Comparison of ENCODE assay signal across 1 cellular context in the genomic region with DNA sequence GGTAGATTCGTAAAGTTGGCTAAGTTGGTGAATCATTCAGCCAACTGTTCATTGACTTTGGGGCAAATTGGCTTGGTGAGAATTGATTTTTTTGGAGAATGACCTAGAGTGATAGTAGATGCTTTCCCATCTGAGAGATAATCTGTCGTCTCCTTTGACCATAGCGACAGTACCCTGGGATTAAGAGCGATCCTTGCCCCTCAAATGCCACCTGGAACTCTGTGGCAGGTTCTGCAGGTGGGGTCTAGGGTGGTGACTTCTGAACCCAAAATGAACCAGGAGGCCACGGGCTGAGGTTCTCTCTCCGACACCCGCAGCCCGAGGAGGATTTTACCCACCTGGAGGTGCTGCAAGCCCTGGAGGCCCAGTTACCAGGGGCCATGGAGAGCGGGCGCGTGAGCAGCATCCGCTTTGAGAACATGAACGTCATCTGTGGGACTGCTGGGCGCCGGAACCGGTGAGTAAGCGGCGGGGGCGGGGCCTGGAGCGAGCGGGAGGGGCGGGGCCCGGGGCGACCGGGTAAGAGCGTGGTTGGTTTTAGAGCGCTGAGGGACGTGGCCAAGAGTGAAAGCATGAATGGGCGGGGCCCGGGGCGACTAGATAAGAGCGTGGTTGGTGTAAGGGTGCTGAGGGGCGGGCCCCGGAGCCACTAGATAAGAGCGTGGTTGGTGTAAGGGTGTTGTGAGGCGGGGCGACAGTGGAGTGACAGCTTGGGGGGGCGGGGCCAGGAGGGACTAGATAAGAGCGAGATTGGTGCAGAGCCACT.
TF ChIP-seq lines count a peak whose summit lies in the region.

No MANE protein-coding gene starts in this region.

TF ChIP-seq in K562, 482 proteins besides CTCF, POLR2A, EP300 and RAD21 (continued from another document and continues in another):
- TF ChIP-seq, protein P1, sequence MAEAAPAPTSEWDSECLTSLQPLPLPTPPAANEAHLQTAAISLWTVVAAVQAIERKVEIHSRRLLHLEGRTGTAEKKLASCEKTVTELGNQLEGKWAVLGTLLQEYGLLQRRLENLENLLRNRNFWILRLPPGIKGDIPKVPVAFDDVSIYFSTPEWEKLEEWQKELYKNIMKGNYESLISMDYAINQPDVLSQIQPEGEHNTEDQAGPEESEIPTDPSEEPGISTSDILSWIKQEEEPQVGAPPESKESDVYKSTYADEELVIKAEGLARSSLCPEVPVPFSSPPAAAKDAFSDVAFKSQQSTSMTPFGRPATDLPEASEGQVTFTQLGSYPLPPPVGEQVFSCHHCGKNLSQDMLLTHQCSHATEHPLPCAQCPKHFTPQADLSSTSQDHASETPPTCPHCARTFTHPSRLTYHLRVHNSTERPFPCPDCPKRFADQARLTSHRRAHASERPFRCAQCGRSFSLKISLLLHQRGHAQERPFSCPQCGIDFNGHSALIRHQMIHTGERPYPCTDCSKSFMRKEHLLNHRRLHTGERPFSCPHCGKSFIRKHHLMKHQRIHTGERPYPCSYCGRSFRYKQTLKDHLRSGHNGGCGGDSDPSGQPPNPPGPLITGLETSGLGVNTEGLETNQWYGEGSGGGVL (CRISPR knock-in tag; IDR thresholded peaks at IDR 0.05), result no peak
- TF ChIP-seq, protein P2, sequence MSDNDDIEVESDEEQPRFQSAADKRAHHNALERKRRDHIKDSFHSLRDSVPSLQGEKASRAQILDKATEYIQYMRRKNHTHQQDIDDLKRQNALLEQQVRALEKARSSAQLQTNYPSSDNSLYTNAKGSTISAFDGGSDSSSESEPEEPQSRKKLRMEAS (CRISPR knock-in tag; IDR thresholded peaks at IDR 0.05), result no peak
- TF ChIP-seq ETV5 (CRISPR knock-in tag; IDR thresholded peaks at IDR 0.05; ENCODE audit: low read depth), result peak; percentile 62; the same call in 1 of the 2 replicates
- TF ChIP-seq, protein P3, sequence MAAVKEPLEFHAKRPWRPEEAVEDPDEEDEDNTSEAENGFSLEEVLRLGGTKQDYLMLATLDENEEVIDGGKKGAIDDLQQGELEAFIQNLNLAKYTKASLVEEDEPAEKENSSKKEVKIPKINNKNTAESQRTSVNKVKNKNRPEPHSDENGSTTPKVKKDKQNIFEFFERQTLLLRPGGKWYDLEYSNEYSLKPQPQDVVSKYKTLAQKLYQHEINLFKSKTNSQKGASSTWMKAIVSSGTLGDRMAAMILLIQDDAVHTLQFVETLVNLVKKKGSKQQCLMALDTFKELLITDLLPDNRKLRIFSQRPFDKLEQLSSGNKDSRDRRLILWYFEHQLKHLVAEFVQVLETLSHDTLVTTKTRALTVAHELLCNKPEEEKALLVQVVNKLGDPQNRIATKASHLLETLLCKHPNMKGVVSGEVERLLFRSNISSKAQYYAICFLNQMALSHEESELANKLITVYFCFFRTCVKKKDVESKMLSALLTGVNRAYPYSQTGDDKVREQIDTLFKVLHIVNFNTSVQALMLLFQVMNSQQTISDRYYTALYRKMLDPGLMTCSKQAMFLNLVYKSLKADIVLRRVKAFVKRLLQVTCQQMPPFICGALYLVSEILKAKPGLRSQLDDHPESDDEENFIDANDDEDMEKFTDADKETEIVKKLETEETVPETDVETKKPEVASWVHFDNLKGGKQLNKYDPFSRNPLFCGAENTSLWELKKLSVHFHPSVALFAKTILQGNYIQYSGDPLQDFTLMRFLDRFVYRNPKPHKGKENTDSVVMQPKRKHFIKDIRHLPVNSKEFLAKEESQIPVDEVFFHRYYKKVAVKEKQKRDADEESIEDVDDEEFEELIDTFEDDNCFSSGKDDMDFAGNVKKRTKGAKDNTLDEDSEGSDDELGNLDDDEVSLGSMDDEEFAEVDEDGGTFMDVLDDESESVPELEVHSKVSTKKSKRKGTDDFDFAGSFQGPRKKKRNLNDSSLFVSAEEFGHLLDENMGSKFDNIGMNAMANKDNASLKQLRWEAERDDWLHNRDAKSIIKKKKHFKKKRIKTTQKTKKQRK (IDR thresholded peaks at IDR 0.05; ENCODE audit: borderline replicate concordance, low read depth, low read length), result peak; percentile 85
- TF ChIP-seq HNRNPLL (IDR thresholded peaks at IDR 0.05; ENCODE audit: low read depth, low read length, poor library complexity, severe bottlenecking), result no peak
- TF ChIP-seq, protein P4, sequence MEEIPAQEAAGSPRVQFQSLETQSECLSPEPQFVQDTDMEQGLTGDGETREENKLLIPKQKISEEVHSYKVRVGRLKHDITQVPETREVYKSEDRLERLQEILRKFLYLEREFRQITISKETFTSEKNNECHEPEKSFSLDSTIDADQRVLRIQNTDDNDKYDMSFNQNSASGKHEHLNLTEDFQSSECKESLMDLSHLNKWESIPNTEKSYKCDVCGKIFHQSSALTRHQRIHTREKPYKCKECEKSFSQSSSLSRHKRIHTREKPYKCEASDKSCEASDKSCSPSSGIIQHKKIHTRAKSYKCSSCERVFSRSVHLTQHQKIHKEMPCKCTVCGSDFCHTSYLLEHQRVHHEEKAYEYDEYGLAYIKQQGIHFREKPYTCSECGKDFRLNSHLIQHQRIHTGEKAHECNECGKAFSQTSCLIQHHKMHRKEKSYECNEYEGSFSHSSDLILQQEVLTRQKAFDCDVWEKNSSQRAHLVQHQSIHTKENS (CRISPR knock-in tag; IDR thresholded peaks at IDR 0.05), result no peak
- TF ChIP-seq ZNF175 (CRISPR knock-in tag; IDR thresholded peaks at IDR 0.05; ENCODE audit: low read depth), result 0 out of 2 replicates have a peak, but pooled peaks have one; percentile 19
- no peak for TF ChIP-seq SRSF9 (IDR thresholded peaks at IDR 0.05; ENCODE audit: borderline replicate concordance, low read depth, low read length)
- TF ChIP-seq POU5F1 (IDR thresholded peaks at IDR 0.05; ENCODE audit: borderline replicate concordance, low read depth, low read length, partially characterized antibody), result no peak
- no peak for TF ChIP-seq ZNF695 (CRISPR knock-in tag; IDR thresholded peaks at IDR 0.05)
- TF ChIP-seq ZEB2 (IDR thresholded peaks at IDR 0.05), result no peak
- TF ChIP-seq NFE2L1 (tag; IDR thresholded peaks at IDR 0.05; ENCODE audit: borderline replicate concordance, low read depth), result no peak
- peak; percentile 96 for TF ChIP-seq CREM (IDR thresholded peaks at IDR 0.05; ENCODE audit: low read depth)
- TF ChIP-seq KLF13 (tag; IDR thresholded peaks at IDR 0.05; ENCODE audit: borderline replicate concordance, low read depth), result no peak
- TF ChIP-seq KLF10 (CRISPR knock-in tag; IDR thresholded peaks at IDR 0.05), result no peak
- TF ChIP-seq, protein P5, sequence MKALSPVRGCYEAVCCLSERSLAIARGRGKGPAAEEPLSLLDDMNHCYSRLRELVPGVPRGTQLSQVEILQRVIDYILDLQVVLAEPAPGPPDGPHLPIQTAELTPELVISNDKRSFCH (CRISPR knock-in tag; IDR thresholded peaks at IDR 0.05), result no peak
- TF ChIP-seq, protein P5 (tag; IDR thresholded peaks at IDR 0.05), result no peak
- TF ChIP-seq, protein P6, sequence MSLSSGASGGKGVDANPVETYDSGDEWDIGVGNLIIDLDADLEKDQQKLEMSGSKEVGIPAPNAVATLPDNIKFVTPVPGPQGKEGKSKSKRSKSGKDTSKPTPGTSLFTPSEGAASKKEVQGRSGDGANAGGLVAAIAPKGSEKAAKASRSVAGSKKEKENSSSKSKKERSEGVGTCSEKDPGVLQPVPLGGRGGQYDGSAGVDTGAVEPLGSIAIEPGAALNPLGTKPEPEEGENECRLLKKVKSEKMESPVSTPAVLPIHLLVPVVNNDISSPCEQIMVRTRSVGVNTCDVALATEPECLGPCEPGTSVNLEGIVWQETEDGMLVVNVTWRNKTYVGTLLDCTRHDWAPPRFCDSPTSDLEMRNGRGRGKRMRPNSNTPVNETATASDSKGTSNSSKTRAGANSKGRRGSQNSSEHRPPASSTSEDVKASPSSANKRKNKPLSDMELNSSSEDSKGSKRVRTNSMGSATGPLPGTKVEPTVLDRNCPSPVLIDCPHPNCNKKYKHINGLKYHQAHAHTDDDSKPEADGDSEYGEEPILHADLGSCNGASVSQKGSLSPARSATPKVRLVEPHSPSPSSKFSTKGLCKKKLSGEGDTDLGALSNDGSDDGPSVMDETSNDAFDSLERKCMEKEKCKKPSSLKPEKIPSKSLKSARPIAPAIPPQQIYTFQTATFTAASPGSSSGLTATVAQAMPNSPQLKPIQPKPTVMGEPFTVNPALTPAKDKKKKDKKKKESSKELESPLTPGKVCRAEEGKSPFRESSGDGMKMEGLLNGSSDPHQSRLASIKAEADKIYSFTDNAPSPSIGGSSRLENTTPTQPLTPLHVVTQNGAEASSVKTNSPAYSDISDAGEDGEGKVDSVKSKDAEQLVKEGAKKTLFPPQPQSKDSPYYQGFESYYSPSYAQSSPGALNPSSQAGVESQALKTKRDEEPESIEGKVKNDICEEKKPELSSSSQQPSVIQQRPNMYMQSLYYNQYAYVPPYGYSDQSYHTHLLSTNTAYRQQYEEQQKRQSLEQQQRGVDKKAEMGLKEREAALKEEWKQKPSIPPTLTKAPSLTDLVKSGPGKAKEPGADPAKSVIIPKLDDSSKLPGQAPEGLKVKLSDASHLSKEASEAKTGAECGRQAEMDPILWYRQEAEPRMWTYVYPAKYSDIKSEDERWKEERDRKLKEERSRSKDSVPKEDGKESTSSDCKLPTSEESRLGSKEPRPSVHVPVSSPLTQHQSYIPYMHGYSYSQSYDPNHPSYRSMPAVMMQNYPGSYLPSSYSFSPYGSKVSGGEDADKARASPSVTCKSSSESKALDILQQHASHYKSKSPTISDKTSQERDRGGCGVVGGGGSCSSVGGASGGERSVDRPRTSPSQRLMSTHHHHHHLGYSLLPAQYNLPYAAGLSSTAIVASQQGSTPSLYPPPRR (CRISPR knock-in tag; IDR thresholded peaks at IDR 0.05; ENCODE audit: borderline replicate concordance), result no peak
- TF ChIP-seq, protein P7, sequence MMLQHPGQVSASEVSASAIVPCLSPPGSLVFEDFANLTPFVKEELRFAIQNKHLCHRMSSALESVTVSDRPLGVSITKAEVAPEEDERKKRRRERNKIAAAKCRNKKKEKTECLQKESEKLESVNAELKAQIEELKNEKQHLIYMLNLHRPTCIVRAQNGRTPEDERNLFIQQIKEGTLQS (IDR thresholded peaks at IDR 0.05), result peak; percentile 61
- TF ChIP-seq, protein P7 (CRISPR knock-in tag; conservative IDR thresholded peaks at IDR 0.05), result no peak
- no peak for TF ChIP-seq LEF1 (IDR thresholded peaks at IDR 0.05)
- TF ChIP-seq, protein P8, sequence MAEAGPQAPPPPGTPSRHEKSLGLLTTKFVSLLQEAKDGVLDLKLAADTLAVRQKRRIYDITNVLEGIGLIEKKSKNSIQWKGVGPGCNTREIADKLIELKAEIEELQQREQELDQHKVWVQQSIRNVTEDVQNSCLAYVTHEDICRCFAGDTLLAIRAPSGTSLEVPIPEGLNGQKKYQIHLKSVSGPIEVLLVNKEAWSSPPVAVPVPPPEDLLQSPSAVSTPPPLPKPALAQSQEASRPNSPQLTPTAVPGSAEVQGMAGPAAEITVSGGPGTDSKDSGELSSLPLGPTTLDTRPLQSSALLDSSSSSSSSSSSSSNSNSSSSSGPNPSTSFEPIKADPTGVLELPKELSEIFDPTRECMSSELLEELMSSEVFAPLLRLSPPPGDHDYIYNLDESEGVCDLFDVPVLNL (CRISPR knock-in tag; IDR thresholded peaks at IDR 0.05; ENCODE audit: low read depth), result no peak
- TF ChIP-seq, protein P9, sequence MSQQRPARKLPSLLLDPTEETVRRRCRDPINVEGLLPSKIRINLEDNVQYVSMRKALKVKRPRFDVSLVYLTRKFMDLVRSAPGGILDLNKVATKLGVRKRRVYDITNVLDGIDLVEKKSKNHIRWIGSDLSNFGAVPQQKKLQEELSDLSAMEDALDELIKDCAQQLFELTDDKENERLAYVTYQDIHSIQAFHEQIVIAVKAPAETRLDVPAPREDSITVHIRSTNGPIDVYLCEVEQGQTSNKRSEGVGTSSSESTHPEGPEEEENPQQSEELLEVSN (IDR thresholded peaks at IDR 0.05; ENCODE audit: borderline replicate concordance in 1 of 2, extremely low read depth in 1 of 2, insufficient read depth in 1 of 2, insufficient read length in 1 of 2, low read depth in 1 of 2, low read length in 1 of 2, poor library complexity in 1 of 2, severe bottlenecking in 1 of 2), result peak in 1 of 2 experiments; percentile 66
- no peak for TF ChIP-seq SNRNP70 (optimal IDR thresholded peaks at IDR 0.05; ENCODE audit: low read depth, low read length)
- TF ChIP-seq ZNF311 (CRISPR knock-in tag; IDR thresholded peaks at IDR 0.05), result no peak
- TF ChIP-seq, protein P10, sequence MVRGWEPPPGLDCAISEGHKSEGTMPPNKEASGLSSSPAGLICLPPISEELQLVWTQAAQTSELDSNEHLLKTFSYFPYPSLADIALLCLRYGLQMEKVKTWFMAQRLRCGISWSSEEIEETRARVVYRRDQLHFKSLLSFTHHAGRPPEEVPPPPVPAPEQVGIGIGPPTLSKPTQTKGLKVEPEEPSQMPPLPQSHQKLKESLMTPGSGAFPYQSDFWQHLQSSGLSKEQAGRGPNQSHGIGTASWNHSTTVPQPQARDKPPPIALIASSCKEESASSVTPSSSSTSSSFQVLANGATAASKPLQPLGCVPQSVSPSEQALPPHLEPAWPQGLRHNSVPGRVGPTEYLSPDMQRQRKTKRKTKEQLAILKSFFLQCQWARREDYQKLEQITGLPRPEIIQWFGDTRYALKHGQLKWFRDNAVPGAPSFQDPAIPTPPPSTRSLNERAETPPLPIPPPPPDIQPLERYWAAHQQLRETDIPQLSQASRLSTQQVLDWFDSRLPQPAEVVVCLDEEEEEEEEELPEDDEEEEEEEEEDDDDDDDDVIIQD (CRISPR knock-in tag; IDR thresholded peaks at IDR 0.05), result no peak
- peak; percentile 30 for TF ChIP-seq TAF9B (IDR thresholded peaks at IDR 0.05; ENCODE audit: partially characterized antibody)
- TF ChIP-seq, protein P11, sequence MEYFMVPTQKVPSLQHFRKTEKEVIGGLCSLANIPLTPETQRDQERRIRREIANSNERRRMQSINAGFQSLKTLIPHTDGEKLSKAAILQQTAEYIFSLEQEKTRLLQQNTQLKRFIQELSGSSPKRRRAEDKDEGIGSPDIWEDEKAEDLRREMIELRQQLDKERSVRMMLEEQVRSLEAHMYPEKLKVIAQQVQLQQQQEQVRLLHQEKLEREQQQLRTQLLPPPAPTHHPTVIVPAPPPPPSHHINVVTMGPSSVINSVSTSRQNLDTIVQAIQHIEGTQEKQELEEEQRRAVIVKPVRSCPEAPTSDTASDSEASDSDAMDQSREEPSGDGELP (CRISPR knock-in tag; IDR thresholded peaks at IDR 0.05; ENCODE audit: borderline replicate concordance), result peak; percentile 41; the same call in 1 of the 2 replicates
- TF ChIP-seq ZNF165 (CRISPR knock-in tag; IDR thresholded peaks at IDR 0.05; ENCODE audit: borderline replicate concordance), result no peak
- TF ChIP-seq NONO (IDR thresholded peaks at IDR 0.05; ENCODE audit: low read depth in 2 of 2, low read length in 1 of 2), result no peak
- TF ChIP-seq DMBX1 (CRISPR knock-in tag; IDR thresholded peaks at IDR 0.05; ENCODE audit: borderline replicate concordance), result 0 out of 2 replicates have a peak, but pooled peaks have one; percentile 22
- no peak for TF ChIP-seq ZNF217 (CRISPR knock-in tag; IDR thresholded peaks at IDR 0.05)
- no peak for TF ChIP-seq THRAP3 (IDR thresholded peaks at IDR 0.05; ENCODE audit: borderline replicate concordance)
- TF ChIP-seq MTF1 (CRISPR knock-in tag; IDR thresholded peaks at IDR 0.05; ENCODE audit: borderline replicate concordance), result no peak
- TF ChIP-seq ZNF507 (tag; conservative IDR thresholded peaks at IDR 0.05), result no peak
